10 cellular contexts compared by ENCODE assay signal in genomic region chr17:39096435-39097158, GRCh38. TPM values are rescaled to one million over a fixed set of nuclear protein-coding genes. Genes with fewer than 3 reads are reported as not detected.
DNase-seq lines count a peak whose midpoint lies in the region; ATAC-seq, FAIRE-seq and TF ChIP-seq lines count a peak whose summit lies in the region.
"Had no signal": no experiment of that assay in that cellular context is flagged by ENCODE, and none has a peak within 500 bp of the region (broad histone marks: within the 10 kb centered on the region; RNA-seq: fewer than 3 reads in every experiment).

No MANE protein-coding gene starts in this region.

- CTCF ChIA-PET in MCF 10A (lab: Yijun Ruan, JAX) (no interaction called here), HepG2 (lab: Yijun Ruan, JAX; ENCODE audit: low intra/inter-chr PET ratio, low total read pairs) (no interaction called here)

- H3K9me3 ChIP-seq in breast epithelium: no peaks in the 10 kb centered on the region
- no peaks in the 10 kb centered on the region for H3K9me3 ChIP-seq in HepG2 (ENCODE audit: low read length)
- H3K9me3 ChIP-seq in tibial nerve: no peaks in the 10 kb centered on the region

- TF ChIP-seq POLR2A in breast epithelium (IDR thresholded peaks at IDR 0.05) (no peak), HepG2 (IDR thresholded peaks at IDR 0.05; ENCODE audit: insufficient read depth in 1 of 2, low read depth in 2 of 2, low read length in 2 of 2) (no peak), tibial nerve (IDR thresholded peaks at IDR 0.05) (no peak)

- H3K36me3 ChIP-seq in breast epithelium (no peaks in the 10 kb centered on the region), HepG2 (replicated peaks in 1 of 2; ENCODE audit: control insufficient read depth in 1 of 2, insufficient read depth in 2 of 2, low read length in 2 of 2) (no peaks in the 10 kb centered on the region), tibial nerve (no peaks in the 10 kb centered on the region)

- no peaks in the 10 kb centered on the region for H3K4me1 Mint-ChIP-seq in MCF 10A (ENCODE audit: insufficient read depth, unreplicated experiment)
- peaks cover 76% of the 10 kb centered on the region for H3K4me1 Mint-ChIP-seq in activated T-cell treated with anti-CD3 and anti-CD28 coated beads, Interleukin-2, amount 50 U/mL, for 72 hours (ENCODE audit: low read depth)

- H3K79me2 ChIP-seq in HepG2 (ENCODE audit: insufficient read depth, low read length): no peaks in the 10 kb centered on the region

- H3K27ac Mint-ChIP-seq in MCF 10A (ENCODE audit: low read depth, unreplicated experiment): no peak overlapping the region
- H3K27ac Mint-ChIP-seq in activated T-cell treated with anti-CD3 and anti-CD28 coated beads, Interleukin-2, amount 50 U/mL, for 72 hours: peak overlapping the region; percentile 31

- H3K27me3 ChIP-seq in breast epithelium (no peaks in the 10 kb centered on the region), HepG2 (ENCODE audit: control insufficient read depth in 1 of 2, insufficient read depth in 2 of 2, low read length in 2 of 2) (peaks cover 6 to 72% of the 10 kb centered on the region in 2 experiments; a peak in 4 of 5 replicates), tibial nerve (peaks cover 0 to 4% of the 10 kb centered on the region in 2 donors)

- H3K27ac ChIP-seq in breast epithelium (peak overlapping the region; percentile 17 to 80), HepG2 (ENCODE audit: extremely low read length, insufficient read depth, low read length) (no peak overlapping the region), tibial nerve (peak overlapping the region in 3 of 4 donors; percentile 36 to 73 (median 65))
- H3K27ac ChIP-seq: C4-2B, epithelial cell of prostate had no signal

- no peak for TF ChIP-seq EP300 in HepG2 (IDR thresholded peaks at IDR 0.05; ENCODE audit: low read depth in 2 of 2, low read length in 2 of 2)
- no peak for TF ChIP-seq EP300 in HepG2 (CRISPR knock-in tag; IDR thresholded peaks at IDR 0.05; ENCODE audit: borderline replicate concordance)
- peak in 1 of 2 donors; percentile 23 for TF ChIP-seq EP300 in tibial nerve (IDR thresholded peaks at IDR 0.05)

- no peak overlapping the region for H2AFZ ChIP-seq in HepG2 (ENCODE audit: low read length)

- no peak for TF ChIP-seq CTCF in breast epithelium (IDR thresholded peaks at IDR 0.05)
- no peak for TF ChIP-seq CTCF in MCF 10A (IDR thresholded peaks at IDR 0.05; ENCODE audit: unreplicated experiment)
- TF ChIP-seq CTCF in HepG2 (CRISPR knock-in tag; IDR thresholded peaks at IDR 0.05): no peak
- TF ChIP-seq CTCF in tibial nerve (IDR thresholded peaks at IDR 0.05): no peak

- H3K4me1 ChIP-seq in breast epithelium (no peaks in the 10 kb centered on the region), HepG2 (ENCODE audit: insufficient read depth, low read length) (peaks cover 25% of the 10 kb centered on the region), tibial nerve (peaks cover 0 to 59% (median 27%) of the 10 kb centered on the region in 4 donors)

- H3K4me3 ChIP-seq in breast epithelium (no peak overlapping the region), HepG2 (replicated peaks in 1 of 3; ENCODE audit: insufficient read depth in 1 of 3, low read depth in 2 of 3, low read length in 3 of 3) (no peak overlapping the region), tibial nerve (no peak overlapping the region)

- H3K27me3 Mint-ChIP-seq in MCF 10A (ENCODE audit: insufficient read depth, unreplicated experiment): peaks cover 18% of the 10 kb centered on the region
- H3K27me3 Mint-ChIP-seq in activated T-cell treated with anti-CD3 and anti-CD28 coated beads, Interleukin-2, amount 50 U/mL, for 72 hours (ENCODE audit: low read depth): no peaks in the 10 kb centered on the region

- peak in 1 of 2 donors; percentile 17 for ATAC-seq in activated T-cell treated with anti-CD3 and anti-CD28 coated beads, Interleukin-2, amount 50 U/mL, for 72 hours (replicated peaks in 1 of 2)
- ATAC-seq in HepG2 (no peak), HG02970 (IDR thresholded peaks at IDR 0.05; ENCODE audit: low FRiP score, unreplicated experiment) (no peak), GM21526 (IDR thresholded peaks at IDR 0.05; ENCODE audit: low FRiP score, unreplicated experiment) (no peak)

- H3K9me3 Mint-ChIP-seq in MCF 10A (ENCODE audit: unreplicated experiment): no peaks in the 10 kb centered on the region
- H3K9me3 Mint-ChIP-seq in activated T-cell treated with anti-CD3 and anti-CD28 coated beads, Interleukin-2, amount 50 U/mL, for 72 hours: no peaks in the 10 kb centered on the region

- intact Hi-C loops in breast epithelium (cut with DNase I; ENCODE audit: low total_unique reads): no loop called here
- intact Hi-C loops in MCF 10A (cut with micrococcal nuclease): no loop called here
- intact Hi-C loops in HepG2 (cut with micrococcal nuclease; ENCODE audit: unreplicated experiment): loop anchor here (5.0 kb wide), 1 partner anchor 374 kb away; no protein-coding TSS in a partner anchor

- H4K20me1 ChIP-seq in HepG2 (ENCODE audit: insufficient read depth, low read length): no peaks in the 10 kb centered on the region

- no peaks in the 10 kb centered on the region for H3K36me3 Mint-ChIP-seq in MCF 10A (ENCODE audit: insufficient read depth, unreplicated experiment)
- no peaks in the 10 kb centered on the region for H3K36me3 Mint-ChIP-seq in activated T-cell treated with anti-CD3 and anti-CD28 coated beads, Interleukin-2, amount 50 U/mL, for 72 hours (ENCODE audit: insufficient read depth in 2 of 2)

- BruUV-seq in MCF 10A (replicated peaks; lab: Mats Ljungman, UMichigan) (no TSS peak), HepG2 (replicated peaks; lab: Mats Ljungman, UMichigan) (no TSS peak)

- H3K9ac ChIP-seq in HepG2 (ENCODE audit: insufficient read depth, low read depth, low read length): no peak overlapping the region

- no peak for FAIRE-seq in HepG2 (lab: Jason Lieb, UNC)

- DNase-seq in breast epithelium (ENCODE audit: low spot score in 2 of 2) (no peak), MCF 10A (ENCODE audit: unreplicated experiment) (no peak), HepG2 (ENCODE audit: low spot score) (no peak), tibial nerve (ENCODE audit: low spot score in 2 of 2) (no peak), NCI-H1105 treated with DMSO at 0.1 percent for 48 hours (lab: John Stamatoyannopoulos, UW) (no peak)
- peak; percentile 7 to 20 for DNase-seq in activated T-cell treated with anti-CD3 and anti-CD28 coated beads, Interleukin-2, amount 50 U/mL, for 72 hours

- TF ChIP-seq RAD21 in HepG2 (CRISPR knock-in tag; IDR thresholded peaks at IDR 0.05): no peak

- WGBS in HepG2 (ENCODE audit: low lambda C conversion rate): 34% methylated on average over 11 of the region's 11 CpGs
- WGBS in tibial nerve, 2 donors: 26 to 28% methylated on average over 11 of the region's 11 CpGs

- H3K4me3 Mint-ChIP-seq in MCF 10A (ENCODE audit: unreplicated experiment): no peak overlapping the region
- peak overlapping the region; percentile 28 to 73 for H3K4me3 Mint-ChIP-seq in activated T-cell treated with anti-CD3 and anti-CD28 coated beads, Interleukin-2, amount 50 U/mL, for 72 hours

- POLR2A ChIA-PET in MCF 10A (lab: Yijun Ruan, JAX) (no interaction called here), HepG2 (lab: Yijun Ruan, JAX) (no interaction called here)

- in situ Hi-C loops in HepG2 (cut with HindIII; ENCODE audit: extremely low pct_ligation_motif_present, low pct_unique_long_range_greater_than_20kb): no loop called here

- no peak overlapping the region for H3K4me2 ChIP-seq in HepG2 (ENCODE audit: low read depth, low read length)

TF ChIP-seq in HepG2, 621 proteins besides CTCF, POLR2A, EP300 and RAD21:
- TF ChIP-seq ZNF121 (CRISPR knock-in tag; IDR thresholded peaks at IDR 0.05): peak; percentile 74
- TF ChIP-seq KDM1A (CRISPR knock-in tag; IDR thresholded peaks at IDR 0.05): no peak
TF ChIP-seq in HepG2: peak in this region for 1.

RNA-seq across cellular contexts. Expression of gene PLXDC1, which starts 54.8 kb away (rescaled TPM):
- total RNA-seq in breast epithelium (10 to 100 TPM; 11.8 to 37.7 (median 23.1) TPM), MCF 10A (2022) (0.22 and 0.61 TPM in 2 replicates), HepG2 (2016; rRNA removed; fragmentation: Illumina TruSeq; extraction: Trizol) (not detected in 2 replicates), tibial nerve (10 to 100 TPM; 34.1 to 95.1 (median 42.4) TPM)
- total RNA-seq in activated T-cell treated with anti-CD3 and anti-CD28 coated beads, Interleukin-2, amount 50 U/mL, for 72 hours: 1 to 10 TPM; 3.0 to 5.6 TPM
- not detected in 2 replicates for total RNA-seq in HepG2 (2016; cell fraction: cytosol; rRNA removed; fragmentation: Illumina TruSeq; extraction: Trizol; ENCODE audit: low read depth)
- total RNA-seq in HepG2 (2016; cell fraction: insoluble cytoplasmic fraction; rRNA removed; fragmentation: Illumina TruSeq; extraction: Trizol): not detected in 2 replicates
- total RNA-seq in HepG2 (2016; cell fraction: membrane; rRNA removed; fragmentation: Illumina TruSeq; extraction: Trizol): not detected in 2 replicates
- not detected in 2 replicates for total RNA-seq in HepG2 (2016; cell fraction: nucleus; rRNA removed; fragmentation: Illumina TruSeq; extraction: Trizol)
- polyA plus RNA-seq in HepG2 (2011; rRNA removed): not detected in 2 replicates
- not detected in 2 replicates for polyA plus RNA-seq in HepG2 (2011; cell fraction: cytosol; rRNA removed)
- polyA plus RNA-seq in HepG2 (2011; cell fraction: nucleus; rRNA removed): not detected in 2 replicates
- polyA plus RNA-seq in HepG2 (2012): not detected in 2 replicates
- not detected in 2 replicates for polyA plus RNA-seq in HepG2 (2016; cell fraction: cytosol; fragmentation: Illumina TruSeq; extraction: Trizol; ENCODE audit: low read depth)
- polyA plus RNA-seq in HepG2 (2016; cell fraction: insoluble cytoplasmic fraction; fragmentation: Illumina TruSeq; extraction: Trizol; ENCODE audit: low read depth): not detected in 2 replicates
- polyA plus RNA-seq in HepG2 (2016; cell fraction: membrane; fragmentation: Illumina TruSeq; extraction: Trizol; ENCODE audit: low read depth): not detected in 2 replicates
- not detected in 2 replicates for polyA plus RNA-seq in HepG2 (2016; cell fraction: nucleus; fragmentation: Illumina TruSeq; extraction: Trizol; ENCODE audit: insufficient read depth, low read depth)
- 0.44 TPM in 1 of 2 replicates, not detected in the other for polyA minus RNA-seq in HepG2 (2011; rRNA and poly(A)+ RNA removed; ENCODE audit: low replicate concordance)
- polyA minus RNA-seq in HepG2 (2011; cell fraction: cytosol; rRNA and poly(A)+ RNA removed): not detected in 2 replicates
- polyA minus RNA-seq in HepG2 (2011; cell fraction: nucleus; rRNA and poly(A)+ RNA removed): not detected in 2 replicates

Comparison
In these comparisons a context has a peak if more than half of its experiments do, and no peak if none do; other contexts are left out.
1. DNase-seq: peak in activated T-cell treated with anti-CD3 and anti-CD28 coated beads, Interleukin-2, amount 50 U/mL, for 72 hours (2 of 2); none in breast epithelium (0 of 2), MCF 10A (single experiment), HepG2 (single experiment), tibial nerve (0 of 2) and NCI-H1105 treated with DMSO at 0.1 percent for 48 hours (single experiment).